ENCODE assay signal across 1 cellular context in the genomic region with DNA sequence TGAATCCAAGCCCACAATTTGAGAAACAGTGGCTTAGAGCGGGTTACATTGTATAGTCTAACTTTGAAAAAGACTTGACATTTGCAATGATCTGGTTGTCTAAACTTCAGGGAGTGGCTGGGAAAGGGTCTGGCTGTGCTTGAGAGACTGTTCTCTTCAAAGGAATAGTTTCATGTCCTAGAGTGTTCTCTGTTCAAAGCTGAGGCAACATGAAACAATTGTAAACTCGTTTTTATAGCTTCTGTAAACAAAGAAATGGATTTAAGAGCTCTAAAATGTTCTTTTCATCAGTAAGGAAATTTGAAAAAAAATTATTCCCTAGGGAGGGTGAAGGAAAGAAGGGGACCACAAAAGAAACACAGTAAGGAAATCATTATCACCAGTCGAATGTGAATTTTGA.
TF ChIP-seq lines count a peak whose summit lies in the region.

No MANE protein-coding gene starts in this region.

TF ChIP-seq in endothelial cell of umbilical vein, 7 proteins besides CTCF, POLR2A, EP300 and RAD21 (continued from another document):
- TF ChIP-seq GATA2 (IDR thresholded peaks at IDR 0.05; ENCODE audit: insufficient read depth, insufficient read length, low read depth, low read length) (no peak), JUN (IDR thresholded peaks at IDR 0.05; ENCODE audit: borderline replicate concordance, insufficient read depth, insufficient read length, low read depth) (no peak), MYC (IDR thresholded peaks at IDR 0.05; ENCODE audit: low read depth, low read length) (no peak)
- TF ChIP-seq, protein P1, sequence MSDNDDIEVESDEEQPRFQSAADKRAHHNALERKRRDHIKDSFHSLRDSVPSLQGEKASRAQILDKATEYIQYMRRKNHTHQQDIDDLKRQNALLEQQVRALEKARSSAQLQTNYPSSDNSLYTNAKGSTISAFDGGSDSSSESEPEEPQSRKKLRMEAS (IDR thresholded peaks at IDR 0.05; ENCODE audit: insufficient read depth, insufficient read length): no peak
